In the genomic region with DNA sequence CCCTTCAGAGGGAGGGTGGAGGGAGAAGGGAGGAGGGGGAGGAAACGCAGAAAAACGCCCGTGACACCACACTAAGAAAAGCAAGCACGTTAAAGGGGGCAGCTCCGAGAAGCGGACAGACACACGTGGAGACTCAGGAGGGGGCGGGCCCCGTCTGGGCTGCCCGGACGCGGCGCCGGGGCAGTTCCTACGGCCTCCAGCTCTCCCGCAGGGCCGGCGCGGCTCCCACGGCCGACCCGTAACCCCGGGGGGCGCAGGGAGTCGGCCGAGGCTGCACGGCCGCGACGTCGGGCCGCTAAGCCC, we compare ENCODE assay signal across 8 cellular contexts. TPM values are rescaled to one million over a fixed set of nuclear protein-coding genes. Genes with fewer than 3 reads are reported as not detected.
DNase-seq lines count a peak whose midpoint lies in the region; ATAC-seq and TF ChIP-seq lines count a peak whose summit lies in the region.

No MANE protein-coding gene starts in this region.

- peak; percentile 34 for ATAC-seq in HG03095 (IDR thresholded peaks at IDR 0.05; ENCODE audit: unreplicated experiment)

- H3K4me1 ChIP-seq in mesodermal cell (ENCODE audit: control insufficient read depth, insufficient read depth, low read length, poor library complexity, severe bottlenecking) (peaks cover 6% of the 10 kb centered on the region), suprapubic skin (peaks cover 22% of the 10 kb centered on the region)

- H3K36me3 ChIP-seq in mesodermal cell (ENCODE audit: control insufficient read depth, insufficient read depth, low read length), result peaks cover 42% of the 10 kb centered on the region
- peaks cover 21% of the 10 kb centered on the region for H3K36me3 ChIP-seq in suprapubic skin

- TF ChIP-seq POLR2A in suprapubic skin (IDR thresholded peaks at IDR 0.05), result no peak

- H3K27me3 ChIP-seq in suprapubic skin, result no peaks in the 10 kb centered on the region

- 0 to 1% methylated on average over 26 to 29 of the region's 32 CpGs for WGBS in mesodermal cell (ENCODE audit: insufficient coverage in 2 of 2), 2 experiments
- 0% methylated on average over 16 of the region's 32 CpGs for WGBS in suprapubic skin

- H3K9me3 ChIP-seq in mesodermal cell (ENCODE audit: control insufficient read depth, low read length), result no peaks in the 10 kb centered on the region
- no peaks in the 10 kb centered on the region for H3K9me3 ChIP-seq in suprapubic skin

- H3K4me3 ChIP-seq in choroid plexus epithelial cell (ENCODE audit: low read depth, low read length) (peak overlapping the region; percentile 90), mesodermal cell (ENCODE audit: extremely low read depth, insufficient read depth, low read length, poor library complexity, severe bottlenecking) (peak overlapping the region; percentile 95), suprapubic skin (peak overlapping the region; percentile 87)

- H3K27ac ChIP-seq in mesodermal cell (ENCODE audit: low read depth, low read length, severe bottlenecking) (peak overlapping the region; percentile 71), suprapubic skin (peak overlapping the region; percentile 87)

- DNase-seq in DMS 273 (lab: John Stamatoyannopoulos, UW; ENCODE audit: unreplicated experiment) (peak; percentile 59), DMS 273 treated with DMSO at 0.1 percent for 48 hours (lab: John Stamatoyannopoulos, UW) (no peak), T-helper 9 cell (peak; percentile 36), choroid plexus epithelial cell (ENCODE audit: low read depth) (no peak), suprapubic skin (ENCODE audit: low spot score in 2 of 2) (no peak), SIG-M5 (lab: John Stamatoyannopoulos, UW) (no peak)

- TF ChIP-seq EP300 in suprapubic skin (IDR thresholded peaks at IDR 0.05), result no peak

- no peak for TF ChIP-seq CTCF in choroid plexus epithelial cell (conservative IDR thresholded peaks at IDR 0.05; ENCODE audit: low read depth, low read length)
- no peak for TF ChIP-seq CTCF in suprapubic skin (IDR thresholded peaks at IDR 0.05)

RNA-seq across cellular contexts. Expression of a gene that starts 0.4 kb away (rescaled TPM):
- 15.7 TPM for polyA plus RNA-seq in mesodermal cell (2013, experiment 1 of 2)
- polyA plus RNA-seq in mesodermal cell (2013, experiment 2 of 2), result 18.2 TPM
- total RNA-seq in suprapubic skin, result 100 to 1,000 TPM in 1 of 4 donors, 10 to 100 TPM in 3; 26.6 to 104 (median 30.1) TPM

Comparison
In these comparisons a context has a peak if more than half of its experiments do, and no peak if none do; other contexts are left out.
1. DNase-seq: peak in DMS 273 (single experiment) and T-helper 9 cell (single experiment); none in DMS 273 treated with DMSO at 0.1 percent for 48 hours (single experiment), choroid plexus epithelial cell (single experiment), suprapubic skin (0 of 2) and SIG-M5 (single experiment).
2. Peak in every context shown above with its lines, with median percentiles within 50 percentile points of each other: H3K4me3 ChIP-seq.